Comparison of ENCODE assay signal across 13 cellular contexts in genomic region chr13:47932953-47933687, GRCh38.
DNase-seq lines count a peak whose midpoint lies in the region; ATAC-seq and TF ChIP-seq lines count a peak whose summit lies in the region.
"Had no signal": no experiment of that assay in that cellular context is flagged by ENCODE, and none has a peak within 500 bp of the region (broad histone marks: within the 10 kb centered on the region; RNA-seq: fewer than 3 reads in every experiment).

No MANE protein-coding gene starts in this region.

- peaks cover 4 to 28% (median 18%) of the 10 kb centered on the region in 5 donors for H3K36me3 Mint-ChIP-seq in naive thymus-derived CD4-positive, alpha-beta T cell

- CTCF ChIA-PET in naive thymus-derived CD4-positive, alpha-beta T cell (lab: Charles Lee), result no interaction called here

- TF ChIP-seq EP300 in stomach (IDR thresholded peaks at IDR 0.05), result no peak

- ATAC-seq in HG03135 (IDR thresholded peaks at IDR 0.05; ENCODE audit: unreplicated experiment) (peak; percentile 36), GM18870 (IDR thresholded peaks at IDR 0.05; ENCODE audit: unreplicated experiment) (no peak)
- no peak for ATAC-seq in naive thymus-derived CD4-positive, alpha-beta T cell
- ATAC-seq: mucosa of descending colon had no signal

- no peak overlapping the region for H3K4me3 ChIP-seq in naive thymus-derived CD4-positive, alpha-beta T cell (ENCODE audit: low read length)
- no peak overlapping the region for H3K4me3 ChIP-seq in stomach
- H3K4me3 ChIP-seq: adrenal gland, mucosa of descending colon had no signal

- no peaks in the 10 kb centered on the region for H3K9me3 ChIP-seq in naive thymus-derived CD4-positive, alpha-beta T cell (ENCODE audit: control insufficient read depth in 2 of 3, low read length in 3 of 3)
- no peaks in the 10 kb centered on the region for H3K9me3 ChIP-seq in stomach
- H3K9me3 ChIP-seq: adrenal gland, mucosa of descending colon had no signal

- no peaks in the 10 kb centered on the region for H3K27me3 Mint-ChIP-seq in naive thymus-derived CD4-positive, alpha-beta T cell
- H3K27me3 Mint-ChIP-seq: dendritic cell treated with granulocyte-macrophage colony-stimulating factor and Interleukin-4, amounts not matched to agents 40 ng/mL and 50 ng/mL, for 4 days had no signal

- TF ChIP-seq POLR2A in stomach (IDR thresholded peaks at IDR 0.05), result no peak

- intact Hi-C loops in naive thymus-derived CD4-positive, alpha-beta T cell (cut with micrococcal nuclease), result no loop called here
- intact Hi-C loops in stomach (cut with DNase I; ENCODE audit: low total_unique reads), result no loop called here

- DNase-seq in COR-L47 (lab: John Stamatoyannopoulos, UW) (peak; percentile 36), NCI-H526 treated with DMSO at 0.1 percent for 48 hours (lab: John Stamatoyannopoulos, UW) (peak; percentile 37), globus pallidus (ENCODE audit: low spot score) (peak; percentile 20), activated gamma-delta T cell treated with Interleukin-2 at 50 U/mL for 16 hours (no peak), stomach (no peak)
- DNase-seq in naive thymus-derived CD4-positive, alpha-beta T cell, result no peak
- DNase-seq: adrenal gland, mucosa of descending colon, retina had no signal

- no peak overlapping the region for H3K27ac ChIP-seq in naive thymus-derived CD4-positive, alpha-beta T cell (ENCODE audit: low read depth, low read length)
- no peak overlapping the region for H3K27ac ChIP-seq in stomach
- H3K27ac ChIP-seq: adrenal gland had no signal

- no peak overlapping the region for H3K4me3 Mint-ChIP-seq in naive thymus-derived CD4-positive, alpha-beta T cell
- H3K4me3 Mint-ChIP-seq: CD14-positive monocyte; dendritic cell treated with granulocyte-macrophage colony-stimulating factor and Interleukin-4, amounts not matched to agents 40 ng/mL and 50 ng/mL, for 4 days had no signal

- H3K9me3 Mint-ChIP-seq in naive thymus-derived CD4-positive, alpha-beta T cell, result peaks cover 0 to 13% (median 2%) of the 10 kb centered on the region in 11 donors
- H3K9me3 Mint-ChIP-seq: dendritic cell treated with granulocyte-macrophage colony-stimulating factor and Interleukin-4, amounts not matched to agents 40 ng/mL and 50 ng/mL, for 4 days had no signal

- no peaks in the 10 kb centered on the region for H3K27me3 ChIP-seq in naive thymus-derived CD4-positive, alpha-beta T cell (ENCODE audit: control insufficient read depth in 2 of 2, insufficient read depth in 2 of 2, low read length in 2 of 2)
- no peaks in the 10 kb centered on the region for H3K27me3 ChIP-seq in stomach
- H3K27me3 ChIP-seq: adrenal gland had no signal

- POLR2A ChIA-PET in naive thymus-derived CD4-positive, alpha-beta T cell (lab: Charles Lee), result no interaction called here

- H3K36me3 ChIP-seq in naive thymus-derived CD4-positive, alpha-beta T cell (ENCODE audit: control insufficient read depth in 2 of 3, insufficient read depth in 3 of 3, low read length in 3 of 3), result no peaks in the 10 kb centered on the region
- peaks cover 0 to 8% (median under 1%) of the 10 kb centered on the region in 4 donors for H3K36me3 ChIP-seq in stomach
- H3K36me3 ChIP-seq: adrenal gland had no signal

- 49 to 64% (median 58%) methylated on average over 3 of the region's 3 CpGs for WGBS in stomach, 5 donors

- H3K27ac Mint-ChIP-seq in naive thymus-derived CD4-positive, alpha-beta T cell, result no peak overlapping the region

- TF ChIP-seq CTCF in stomach (IDR thresholded peaks at IDR 0.05), result no peak

- H3K4me1 ChIP-seq in naive thymus-derived CD4-positive, alpha-beta T cell (ENCODE audit: control insufficient read depth in 2 of 2, insufficient read depth in 2 of 2, low read length in 2 of 2), result no peaks in the 10 kb centered on the region
- peaks cover 0 to 4% (median 0%) of the 10 kb centered on the region in 4 donors for H3K4me1 ChIP-seq in stomach
- H3K4me1 ChIP-seq: adrenal gland had no signal

- peaks cover 0 to 4% (median 0%) of the 10 kb centered on the region in 7 donors for H3K4me1 Mint-ChIP-seq in naive thymus-derived CD4-positive, alpha-beta T cell

Comparison
In these comparisons a context has a peak if more than half of its experiments do, and no peak if none do; other contexts are left out.
1. DNase-seq: peak in COR-L47 (single experiment), NCI-H526 treated with DMSO at 0.1 percent for 48 hours (single experiment) and globus pallidus (single experiment); none in naive thymus-derived CD4-positive, alpha-beta T cell (0 of 9), activated gamma-delta T cell treated with Interleukin-2 at 50 U/mL for 16 hours (single experiment) and stomach (single experiment).